Comparison of ENCODE assay signal across 9 cellular contexts in the genomic region with DNA sequence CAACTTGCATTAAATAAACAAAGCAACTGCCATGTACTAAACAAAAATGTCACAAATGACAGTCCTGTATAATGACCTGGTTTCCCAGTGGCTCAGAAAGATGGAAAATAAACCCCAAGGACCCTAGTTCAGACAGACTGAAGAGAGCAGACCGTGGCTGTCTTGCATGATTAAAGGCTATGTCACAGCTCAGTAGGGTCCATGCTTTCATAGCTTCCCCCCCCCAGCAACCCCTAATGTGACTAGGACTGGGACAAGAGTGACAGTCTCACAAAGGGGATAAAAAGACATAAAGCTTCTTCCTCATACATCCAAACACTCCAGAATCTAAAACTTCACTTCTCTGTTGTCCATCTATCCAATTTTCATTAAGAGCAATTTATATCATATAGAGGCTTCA.
DNase-seq lines count a peak whose midpoint lies in the region; TF ChIP-seq lines count a peak whose summit lies in the region.
"Had no signal": no experiment of that assay in that cellular context is flagged by ENCODE, and none has a peak within 500 bp of the region (broad histone marks: within the 10 kb centered on the region; RNA-seq: fewer than 3 reads in every experiment).

No MANE protein-coding gene starts in this region.

- no TSS peak for BruUV-seq in OCI-LY7 (replicated peaks; lab: Mats Ljungman, UMichigan)

- H3K79me2 ChIP-seq in OCI-LY7 (ENCODE audit: insufficient read depth, low read depth, low read length) (peaks cover 40% of the 10 kb centered on the region), osteoblast (ENCODE audit: insufficient read depth, low read length) (peaks cover 22% of the 10 kb centered on the region)

- H3K27me3 ChIP-seq in BLaER1 treated with 17β-estradiol and CSF1 and Interleukin-3, amounts not matched to agents 10 nM and 100 nM: no peaks in the 10 kb centered on the region
- H3K27me3 ChIP-seq in endocrine pancreas (ENCODE audit: control insufficient read depth, insufficient read depth, low read length) (no peaks in the 10 kb centered on the region), osteoblast (ENCODE audit: insufficient read depth, low read length) (no peaks in the 10 kb centered on the region), stomach (no peaks in the 10 kb centered on the region)
- H3K27me3 ChIP-seq: brain microvascular endothelial cell had no signal

- peak overlapping the region in 1 of 10 experiments; percentile 75; a peak in 3 of 20 replicates for H3K4me3 ChIP-seq in BLaER1 treated with 17β-estradiol and CSF1 and Interleukin-3, amounts not matched to agents 10 nM and 100 nM
- H3K4me3 ChIP-seq in OCI-LY7 (ENCODE audit: low read depth, low read length, poor library complexity, severe bottlenecking) (peak overlapping the region; percentile 69), endocrine pancreas (ENCODE audit: control insufficient read depth, insufficient read depth, low read length) (peak overlapping the region; percentile 68), osteoblast (ENCODE audit: insufficient read depth, low read length) (no peak overlapping the region), stomach (no peak overlapping the region)

- peaks cover 0 to 8% (median 0%) of the 10 kb centered on the region in 11 experiments; a peak in 1 of 22 replicates for H3K9me3 ChIP-seq in BLaER1 treated with 17β-estradiol and CSF1 and Interleukin-3, amounts not matched to agents 10 nM and 100 nM (replicated peaks in 1 of 11)
- H3K9me3 ChIP-seq in OCI-LY7 (ENCODE audit: low read length): no peaks in the 10 kb centered on the region
- no peaks in the 10 kb centered on the region for H3K9me3 ChIP-seq in endocrine pancreas (ENCODE audit: control insufficient read depth, low read length)
- H3K9me3 ChIP-seq in osteoblast (ENCODE audit: low read depth, low read length): no peaks in the 10 kb centered on the region
- H3K9me3 ChIP-seq in stomach: no peaks in the 10 kb centered on the region

- CTCF ChIA-PET in OCI-LY7 (lab: Charles Lee; ENCODE audit: unreplicated experiment): no interaction called here

- intact Hi-C loops in OCI-LY7 (cut with micrococcal nuclease; ENCODE audit: unreplicated experiment): no loop called here
- intact Hi-C loops in stomach (cut with DNase I; ENCODE audit: low total_unique reads): no loop called here

- POLR2A ChIA-PET in OCI-LY7 (lab: Charles Lee): interaction anchor here (0.5 to 1.3 kb wide), 7 partner anchors 11 to 121 kb away, joined by 3 to 7 read pairs (median 5); no protein-coding TSS in a partner anchor

- no peak for TF ChIP-seq POLR2A in stomach (IDR thresholded peaks at IDR 0.05)

- peak overlapping the region; percentile 43; the same call in 1 of the 2 replicates for H2AFZ ChIP-seq in OCI-LY7 (ENCODE audit: low read length)
- H2AFZ ChIP-seq in osteoblast (ENCODE audit: low read length): peak overlapping the region; percentile 64

- H4K20me1 ChIP-seq in BLaER1 treated with 17β-estradiol and CSF1 and Interleukin-3, amounts not matched to agents 10 nM and 100 nM: no peaks in the 10 kb centered on the region
- H4K20me1 ChIP-seq in OCI-LY7 (ENCODE audit: insufficient read depth, low read length): peaks cover 2% of the 10 kb centered on the region; the same call in 1 of the 2 replicates
- H4K20me1 ChIP-seq in osteoblast (ENCODE audit: insufficient read depth, low read length): no peaks in the 10 kb centered on the region

- H3K4me2 ChIP-seq in BLaER1 treated with 17β-estradiol and CSF1 and Interleukin-3, amounts not matched to agents 10 nM and 100 nM: peak overlapping the region; percentile 24 to 88 (median 82); a peak in 21 of 22 replicates
- H3K4me2 ChIP-seq in OCI-LY7 (ENCODE audit: low read length): peak overlapping the region; percentile 46
- H3K4me2 ChIP-seq in osteoblast (ENCODE audit: insufficient read depth, low read length): peak overlapping the region; percentile 84

- DNase-seq in OCI-LY7 (ENCODE audit: low spot score) (no peak), osteoblast (ENCODE audit: insufficient read length, low spot score, missing footprints) (no peak), hypothalamus (lab: John Stamatoyannopoulos, UW) (no peak), DMS79 (lab: John Stamatoyannopoulos, UW) (no peak), stomach (no peak)
- no peak for DNase-seq in activated CD4-positive, alpha-beta T cell treated with anti-CD3 and anti-CD28 coated beads for 4 hours

- H3K9me2 ChIP-seq in OCI-LY7 (ENCODE audit: insufficient read depth, low read length): no peaks in the 10 kb centered on the region

- H3K4me1 ChIP-seq in BLaER1 treated with 17β-estradiol and CSF1 and Interleukin-3, amounts not matched to agents 10 nM and 100 nM: peaks cover 22 to 38% (median 28%) of the 10 kb centered on the region in 10 experiments
- H3K4me1 ChIP-seq in OCI-LY7 (ENCODE audit: insufficient read depth, low read length, poor library complexity, severe bottlenecking) (peaks cover 25% of the 10 kb centered on the region), endocrine pancreas (ENCODE audit: control insufficient read depth, insufficient read depth, low read length) (no peaks in the 10 kb centered on the region), osteoblast (ENCODE audit: insufficient read depth, low read length) (peaks cover 20% of the 10 kb centered on the region), stomach (peaks cover 6 to 32% (median 19%) of the 10 kb centered on the region in 4 donors)

- TF ChIP-seq EP300 in stomach (IDR thresholded peaks at IDR 0.05): no peak

- no peak for TF ChIP-seq CTCF in OCI-LY7 (conservative IDR thresholded peaks at IDR 0.05; ENCODE audit: low read length)
- no peak for TF ChIP-seq CTCF in osteoblast (IDR thresholded peaks at IDR 0.05; ENCODE audit: extremely low read depth, low read depth, low read length)
- no peak for TF ChIP-seq CTCF in stomach (IDR thresholded peaks at IDR 0.05)

- 65 to 81% (median 72%) methylated on average over 1 of the region's 1 CpG for WGBS in stomach, 5 donors

- peak overlapping the region in 8 of 11 experiments; percentile 86 to 96 (median 92); a peak in 13 of 22 replicates for H3K9ac ChIP-seq in BLaER1 treated with 17β-estradiol and CSF1 and Interleukin-3, amounts not matched to agents 10 nM and 100 nM
- H3K9ac ChIP-seq in endocrine pancreas (ENCODE audit: control insufficient read depth, insufficient read depth, low read length): no peak overlapping the region

- peaks cover 0 to 11% (median 0%) of the 10 kb centered on the region in 11 experiments; a peak in 5 of 22 replicates for H3K36me3 ChIP-seq in BLaER1 treated with 17β-estradiol and CSF1 and Interleukin-3, amounts not matched to agents 10 nM and 100 nM
- H3K36me3 ChIP-seq in OCI-LY7 (ENCODE audit: insufficient read depth, low read length) (no peaks in the 10 kb centered on the region; the same call in 1 of the 2 replicates), endocrine pancreas (ENCODE audit: control insufficient read depth, insufficient read depth, low read length) (no peaks in the 10 kb centered on the region), osteoblast (ENCODE audit: insufficient read depth, low read length) (no peaks in the 10 kb centered on the region), stomach (no peaks in the 10 kb centered on the region)
- H3K36me3 ChIP-seq: brain microvascular endothelial cell had no signal

- peak overlapping the region in 9 of 11 experiments; percentile 93 to 99 (median 96); a peak in 16 of 22 replicates for H3K27ac ChIP-seq in BLaER1 treated with 17β-estradiol and CSF1 and Interleukin-3, amounts not matched to agents 10 nM and 100 nM
- peak overlapping the region; percentile 77 for H3K27ac ChIP-seq in OCI-LY7 (ENCODE audit: low read depth, low read length, poor library complexity, severe bottlenecking)
- H3K27ac ChIP-seq in osteoblast (ENCODE audit: low read depth, low read length): peak overlapping the region; percentile 87
- H3K27ac ChIP-seq in stomach: peak overlapping the region in 2 of 5 donors; percentile 74

Comparison
In these comparisons a context has a peak if more than half of its experiments do, and no peak if none do; other contexts are left out.
1. H3K4me3 ChIP-seq: peak in OCI-LY7 (single experiment) and endocrine pancreas (single experiment); none in osteoblast (single experiment) and stomach (0 of 4).
2. Peak in every context shown above with its lines, with median percentiles within 50 percentile points of each other: H3K4me2 ChIP-seq.